ENCODE assay signal across 12 cellular contexts in the genomic region with DNA sequence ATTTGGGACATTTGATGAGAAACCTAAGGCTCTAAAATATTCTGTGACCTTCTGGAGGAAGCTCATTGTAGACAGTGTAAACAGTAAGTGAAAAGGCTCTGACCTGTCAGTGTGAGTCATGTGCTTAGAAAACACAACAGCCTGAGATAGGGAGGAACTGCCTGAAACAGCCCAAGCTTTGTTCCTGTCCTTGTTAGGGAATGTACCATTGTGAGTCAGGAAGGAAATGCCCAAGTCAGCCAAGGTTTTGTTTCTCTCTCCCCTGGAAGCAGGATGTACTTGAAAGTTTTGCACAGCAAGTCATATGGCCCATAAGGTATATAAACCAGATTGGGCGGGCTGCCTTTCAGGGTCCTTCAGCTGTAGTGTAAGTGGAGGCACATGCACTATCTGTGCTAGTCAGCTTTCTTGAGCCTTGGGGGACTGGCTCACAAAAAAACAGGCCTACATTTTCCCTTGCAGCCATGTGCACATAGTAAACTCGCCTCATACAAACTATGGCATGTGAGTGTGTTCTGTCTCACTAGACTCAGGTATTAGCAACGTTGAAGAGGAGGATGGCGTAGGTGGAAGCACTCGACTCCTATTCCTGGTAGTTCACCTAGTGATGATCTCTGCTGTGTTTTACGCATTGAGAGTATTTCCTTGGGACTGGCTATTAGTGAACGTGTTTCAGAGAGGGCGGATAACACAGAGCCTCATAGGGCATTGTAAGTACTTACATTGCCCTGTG.
DNase-seq lines count a peak whose midpoint lies in the region; TF ChIP-seq lines count a peak whose summit lies in the region.
"Had no signal": no experiment of that assay in that cellular context is flagged by ENCODE, and none has a peak within 500 bp of the region (broad histone marks: within the 10 kb centered on the region; RNA-seq: fewer than 3 reads in every experiment).

No MANE protein-coding gene starts in this region.

- peak overlapping the region; percentile 34 for H3K27ac Mint-ChIP-seq in endodermal cell
- H3K27ac Mint-ChIP-seq: activated B cell treated with CpG ODN at 0.5 μM for 24 hours had no signal

- H3K27ac ChIP-seq in endodermal cell (ENCODE audit: low read depth, low read length) (no peak overlapping the region), neuronal stem cell (replicated peaks; ENCODE audit: low read length) (no peak overlapping the region), left ventricle myocardium inferior (replicated peaks) (no peak overlapping the region)
- H3K27ac ChIP-seq: tibial artery had no signal

- H3K4ac ChIP-seq in neuronal stem cell (ENCODE audit: low read length) = no peak overlapping the region

- no peaks in the 10 kb centered on the region for H3K36me3 Mint-ChIP-seq in endodermal cell (ENCODE audit: low read depth)

- H3K18ac ChIP-seq in neuronal stem cell (ENCODE audit: low read length) = no peak overlapping the region

- no peaks in the 10 kb centered on the region for H3K9me3 Mint-ChIP-seq in endodermal cell

- no peak overlapping the region for H2BK12ac ChIP-seq in neuronal stem cell (ENCODE audit: low read length)

- no peaks in the 10 kb centered on the region for H3K9me3 ChIP-seq in endodermal cell (ENCODE audit: control insufficient read depth, low read length)
- H3K9me3 ChIP-seq in neuronal stem cell (replicated peaks in 1 of 2; ENCODE audit: control insufficient read depth in 2 of 2, insufficient read depth in 1 of 2, low read depth in 1 of 2, low read length in 2 of 2) = peaks cover 0 to 6% of the 10 kb centered on the region in 2 donors
- peaks cover 5% of the 10 kb centered on the region for H3K9me3 ChIP-seq in left ventricle myocardium inferior (replicated peaks)
- H3K9me3 ChIP-seq: tibial artery had no signal

- H3K4me1 ChIP-seq in endodermal cell (ENCODE audit: control insufficient read depth, insufficient read depth, low read length) = peaks cover 4% of the 10 kb centered on the region
- H3K4me1 ChIP-seq in neuronal stem cell (ENCODE audit: control insufficient read depth in 2 of 2, insufficient read depth in 1 of 2, low read depth in 1 of 2, low read length in 2 of 2) = peaks cover 2 to 6% of the 10 kb centered on the region in 2 donors
- H3K4me1 ChIP-seq in left ventricle myocardium inferior = no peaks in the 10 kb centered on the region
- H3K4me1 ChIP-seq: tibial artery had no signal

- H2BK15ac ChIP-seq in neuronal stem cell (ENCODE audit: low read length) = no peak overlapping the region

- DNase-seq in H4 (ENCODE audit: low spot score) = peak; percentile 74
- DNase-seq in NCI-H748 (lab: John Stamatoyannopoulos, UW; ENCODE audit: unreplicated experiment) = peak; percentile 54
- peak; percentile 57 for DNase-seq in endodermal cell
- DNase-seq in neuronal stem cell (ENCODE audit: low spot score) = peak; percentile 21
- no peak for DNase-seq in left ventricle myocardium inferior
- DNase-seq in GM19238 (ENCODE audit: insufficient read length, low spot score) = no peak
- DNase-seq in NCI-H1436 (lab: John Stamatoyannopoulos, UW) = no peak
- no peak for DNase-seq in HUDEP-2 (lab: John Stamatoyannopoulos, UW; ENCODE audit: unreplicated experiment in 76 of 76)
- DNase-seq: activated B cell treated with CpG ODN at 0.5 μM for 24 hours; activated naive CD4-positive, alpha-beta T cell treated with Interleukin-2 at 50 U/mL for 16 hours; MV-4-11; tibial artery had no signal

- no peaks in the 10 kb centered on the region for H3K79me1 ChIP-seq in neuronal stem cell (ENCODE audit: low read depth, low read length)

- H4K8ac ChIP-seq in neuronal stem cell (ENCODE audit: low read depth, low read length) = no peak overlapping the region

- H3K4me1 Mint-ChIP-seq in endodermal cell = peaks cover 20% of the 10 kb centered on the region
- H3K4me1 Mint-ChIP-seq: activated B cell treated with CpG ODN at 0.5 μM for 24 hours had no signal

- peak overlapping the region; percentile 36 for H2AFZ ChIP-seq in neuronal stem cell (ENCODE audit: low read length)

- no peak overlapping the region for H4K91ac ChIP-seq in neuronal stem cell (ENCODE audit: low read depth, low read length, poor library complexity)

- H3K14ac ChIP-seq in neuronal stem cell (ENCODE audit: low read length) = no peak overlapping the region

- no peaks in the 10 kb centered on the region for H3K27me3 ChIP-seq in endodermal cell (ENCODE audit: control insufficient read depth, insufficient read depth, low read length, poor library complexity, severe bottlenecking)
- H3K27me3 ChIP-seq in neuronal stem cell (ENCODE audit: control insufficient read depth in 3 of 3, insufficient read depth in 3 of 3, low read depth in 1 of 3, low read length in 3 of 3) = no peaks in the 10 kb centered on the region
- no peaks in the 10 kb centered on the region for H3K27me3 ChIP-seq in left ventricle myocardium inferior (ENCODE audit: low read depth)
- H3K27me3 ChIP-seq: tibial artery had no signal

- H3K23ac ChIP-seq in neuronal stem cell (ENCODE audit: low read depth, low read length, poor library complexity) = no peak overlapping the region

- H3K9ac ChIP-seq in endodermal cell (ENCODE audit: extremely low read depth, low read length, poor library complexity, severe bottlenecking) (no peak overlapping the region), neuronal stem cell (ENCODE audit: low read depth, low read length, poor library complexity) (no peak overlapping the region)

- H2BK120ac ChIP-seq in neuronal stem cell (ENCODE audit: low read depth, low read length) = no peak overlapping the region

- no peaks in the 10 kb centered on the region for H3K27me3 Mint-ChIP-seq in endodermal cell (ENCODE audit: insufficient read depth)
- H3K27me3 Mint-ChIP-seq: activated B cell treated with CpG ODN at 0.5 μM for 24 hours had no signal

- no peak overlapping the region for H2AK5ac ChIP-seq in neuronal stem cell (ENCODE audit: low read depth, low read length)

- peak overlapping the region; percentile 23 for H3K4me3 ChIP-seq in endodermal cell (ENCODE audit: low read length)
- H3K4me3 ChIP-seq in neuronal stem cell (ENCODE audit: low read length in 2 of 2) = no peak overlapping the region
- H3K4me3 ChIP-seq in left ventricle myocardium inferior = no peak overlapping the region
- H3K4me3 ChIP-seq: tibial artery had no signal

- H3K4me3 Mint-ChIP-seq in endodermal cell = no peak overlapping the region
- H3K4me3 Mint-ChIP-seq: activated B cell treated with CpG ODN at 0.5 μM for 24 hours had no signal

- H3K4me2 ChIP-seq in neuronal stem cell (ENCODE audit: insufficient read depth, low read length, poor library complexity, severe bottlenecking) = no peak overlapping the region

- WGBS in endodermal cell (ENCODE audit: insufficient coverage in 1 of 2, insufficient read length in 1 of 2), 2 experiments = 91 to 92% methylated on average over 7 to 8 of the region's 8 CpGs
- WGBS in neuronal stem cell (ENCODE audit: extremely low coverage in 2 of 2, insufficient read length in 2 of 2, insufficient replicate concordance in 1 of 2), 2 donors = no CpG with 5 or more reads among the region's 8 CpGs

- H2BK5ac ChIP-seq in neuronal stem cell (ENCODE audit: low read length) = no peak overlapping the region

- intact Hi-C loops in left ventricle myocardium inferior (cut with micrococcal nuclease) = no loop called here

- TF ChIP-seq CTCF in endodermal cell (conservative IDR thresholded peaks at IDR 0.05) (no peak), left ventricle myocardium inferior (IDR thresholded peaks at IDR 0.05; ENCODE audit: borderline replicate concordance) (no peak)

- H3K36me3 ChIP-seq in endodermal cell (ENCODE audit: control insufficient read depth, insufficient read depth, low read length) (no peaks in the 10 kb centered on the region), neuronal stem cell (replicated peaks in 1 of 2; ENCODE audit: control insufficient read depth in 2 of 2, insufficient read depth in 2 of 2, low read length in 2 of 2) (no peaks in the 10 kb centered on the region), left ventricle myocardium inferior (no peaks in the 10 kb centered on the region)
- H3K36me3 ChIP-seq: tibial artery had no signal

Comparison
In these comparisons a context has a peak if more than half of its experiments do, and no peak if none do; other contexts are left out.
1. DNase-seq: peak in H4 (single experiment), NCI-H748 (single experiment), endodermal cell (single experiment) and neuronal stem cell (single experiment); none in left ventricle myocardium inferior (single experiment), GM19238 (single experiment), NCI-H1436 (single experiment) and HUDEP-2 (0 of 76).